ENCODE assay signal across 14 cellular contexts in genomic region chr18:75216926-75217303, GRCh38. TPM values are rescaled to one million over a fixed set of nuclear protein-coding genes. Genes with fewer than 3 reads are reported as not detected.
A peak's percentile ranks its signal among the peaks of the same experiment; 100 is the strongest.
DNase-seq lines count a peak whose midpoint lies in the region; ATAC-seq, FAIRE-seq and TF ChIP-seq lines count a peak whose summit lies in the region.
"Had no signal": no experiment of that assay in that cellular context is flagged by ENCODE, and none has a peak within 500 bp of the region (broad histone marks: within the 10 kb centered on the region; RNA-seq: fewer than 3 reads in every experiment).

No MANE protein-coding gene starts in this region.

- H3K4me1 Mint-ChIP-seq in activated CD8-positive, alpha-beta memory T cell treated with anti-CD3 and anti-CD28 coated beads, Interleukin-2, amount 10 ng/mL, durations not matched to agents 7 days and 5 days: peaks cover 60% of the 10 kb centered on the region
- peaks cover 70% of the 10 kb centered on the region for H3K4me1 Mint-ChIP-seq in activated naive CD8-positive, alpha-beta T cell treated with anti-CD3 and anti-CD28 coated beads for 36 hours

- H4K20me1 ChIP-seq in HepG2 (ENCODE audit: insufficient read depth, low read length): no peaks in the 10 kb centered on the region

- TF ChIP-seq CTCF in HepG2 (CRISPR knock-in tag; IDR thresholded peaks at IDR 0.05): no peak

- CTCF ChIA-PET in activated CD8-positive, alpha-beta memory T cell treated with anti-CD3 and anti-CD28 coated beads, Interleukin-2, amount 10 ng/mL, durations not matched to agents 7 days and 5 days (lab: Charles Lee): interaction anchor here (0.9 to 1.6 kb wide), 3 partner anchors 11 to 32 kb away, joined by 3 to 5 read pairs (median 4); no protein-coding TSS in a partner anchor
- CTCF ChIA-PET in HepG2 (lab: Yijun Ruan, JAX; ENCODE audit: low intra/inter-chr PET ratio, low total read pairs): no interaction called here

- H3K27ac Mint-ChIP-seq in activated CD8-positive, alpha-beta memory T cell treated with anti-CD3 and anti-CD28 coated beads, Interleukin-2, amount 10 ng/mL, durations not matched to agents 7 days and 5 days: peak overlapping the region; percentile 97
- peak overlapping the region; percentile 85 for H3K27ac Mint-ChIP-seq in activated naive CD8-positive, alpha-beta T cell treated with anti-CD3 and anti-CD28 coated beads for 36 hours

- H3K4me2 ChIP-seq in HepG2 (ENCODE audit: low read depth, low read length): no peak overlapping the region
- H3K4me2 ChIP-seq: A549 had no signal

- no peak for DNase-seq in activated CD8-positive, alpha-beta memory T cell treated with anti-CD3 and anti-CD28 coated beads, Interleukin-2, amount 10 ng/mL, durations not matched to agents 7 days and 5 days
- no peak for DNase-seq in activated CD8-positive, alpha-beta memory T cell treated with anti-CD3 and anti-CD28 coated beads, Interleukin-2, amount 50 U/mL, for 4 hours
- DNase-seq in activated naive CD8-positive, alpha-beta T cell treated with anti-CD3 and anti-CD28 coated beads for 36 hours: no peak
- DNase-seq in HepG2 (ENCODE audit: low spot score): no peak
- DNase-seq in ACHN: no peak
- DNase-seq: islet precursor cell, NCI-H2081 treated with DMSO at 0.1 percent for 48 hours, posterior cingulate gyrus had no signal

- peaks cover 41% of the 10 kb centered on the region for H3K79me2 ChIP-seq in HepG2 (ENCODE audit: insufficient read depth, low read length)

- POLR2A ChIA-PET in HepG2 (lab: Yijun Ruan, JAX): no interaction called here

- no TSS peak for BruUV-seq in HepG2 (replicated peaks; lab: Mats Ljungman, UMichigan)

- H3K9me3 ChIP-seq in HepG2 (ENCODE audit: low read length) (no peaks in the 10 kb centered on the region), stomach smooth muscle (ENCODE audit: control insufficient read depth in 2 of 2, low read length in 2 of 2) (no peaks in the 10 kb centered on the region)
- H3K9me3 ChIP-seq: A549 had no signal

- FAIRE-seq in HepG2 (lab: Jason Lieb, UNC): no peak
- FAIRE-seq: A549, K562 had no signal

- H3K9ac ChIP-seq in HepG2 (ENCODE audit: insufficient read depth, low read depth, low read length) (no peak overlapping the region), stomach smooth muscle (ENCODE audit: low read length in 2 of 2) (no peak overlapping the region)

- H3K27me3 ChIP-seq in HepG2 (ENCODE audit: control insufficient read depth in 1 of 2, insufficient read depth in 2 of 2, low read length in 2 of 2) (no peaks in the 10 kb centered on the region), stomach smooth muscle (ENCODE audit: control insufficient read depth in 1 of 2, insufficient read depth in 2 of 2, low read length in 2 of 2) (no peaks in the 10 kb centered on the region)

- H3K36me3 ChIP-seq in HepG2 (replicated peaks in 1 of 2; ENCODE audit: control insufficient read depth in 1 of 2, insufficient read depth in 2 of 2, low read length in 2 of 2) (no peaks in the 10 kb centered on the region), stomach smooth muscle (ENCODE audit: control insufficient read depth in 2 of 2, insufficient read depth in 2 of 2, low read length in 2 of 2) (no peaks in the 10 kb centered on the region)

- no peaks in the 10 kb centered on the region for H3K27me3 Mint-ChIP-seq in activated CD8-positive, alpha-beta memory T cell treated with anti-CD3 and anti-CD28 coated beads, Interleukin-2, amount 10 ng/mL, durations not matched to agents 7 days and 5 days
- no peaks in the 10 kb centered on the region for H3K27me3 Mint-ChIP-seq in activated naive CD8-positive, alpha-beta T cell treated with anti-CD3 and anti-CD28 coated beads for 36 hours

- no peak for TF ChIP-seq POLR2A in HepG2 (IDR thresholded peaks at IDR 0.05; ENCODE audit: insufficient read depth in 1 of 2, low read depth in 2 of 2, low read length in 2 of 2)

- in situ Hi-C loops in HepG2 (cut with HindIII; ENCODE audit: extremely low pct_ligation_motif_present, low pct_unique_long_range_greater_than_20kb) (loop anchor here (25.0 kb wide), 1 partner anchor 930 kb away; the partner anchor contains the start of gene CYB5A), ACHN (cut with HindIII; ENCODE audit: low pct_ligation_motif_present, low pct_unique_long_range_greater_than_20kb, low sequenced_read_pairs) (no loop called here)

- H3K27ac ChIP-seq in HepG2 (ENCODE audit: extremely low read length, insufficient read depth, low read length) (no peak overlapping the region), stomach smooth muscle (ENCODE audit: low read length) (peak overlapping the region; percentile 80)
- H3K27ac ChIP-seq: A549 had no signal

- no peak for TF ChIP-seq EP300 in HepG2 (IDR thresholded peaks at IDR 0.05; ENCODE audit: low read depth in 2 of 2, low read length in 2 of 2)
- TF ChIP-seq EP300 in HepG2 (CRISPR knock-in tag; IDR thresholded peaks at IDR 0.05; ENCODE audit: borderline replicate concordance): no peak

- H2AFZ ChIP-seq in HepG2 (ENCODE audit: low read length): no peak overlapping the region

- no peak for ATAC-seq in activated CD8-positive, alpha-beta memory T cell treated with anti-CD3 and anti-CD28 coated beads, Interleukin-2, amount 10 ng/mL, durations not matched to agents 7 days and 5 days
- peak; percentile 34; the same call in 2 of the 3 replicates for ATAC-seq in HepG2
- ATAC-seq in GM18511 (IDR thresholded peaks at IDR 0.05; ENCODE audit: unreplicated experiment): no peak
- ATAC-seq in HG02973 (IDR thresholded peaks at IDR 0.05; ENCODE audit: unreplicated experiment): no peak
- ATAC-seq: A549, esophagus mucosa, K562 had no signal

- H3K4me1 ChIP-seq in HepG2 (ENCODE audit: insufficient read depth, low read length): peaks cover 91% of the 10 kb centered on the region
- H3K4me1 ChIP-seq in stomach smooth muscle (ENCODE audit: control insufficient read depth, insufficient read depth, low read length): peaks cover 29% of the 10 kb centered on the region

- intact Hi-C loops in HepG2 (cut with micrococcal nuclease; ENCODE audit: unreplicated experiment): no loop called here

- H3K36me3 Mint-ChIP-seq in activated CD8-positive, alpha-beta memory T cell treated with anti-CD3 and anti-CD28 coated beads, Interleukin-2, amount 10 ng/mL, durations not matched to agents 7 days and 5 days: peaks cover 8% of the 10 kb centered on the region
- H3K36me3 Mint-ChIP-seq in activated naive CD8-positive, alpha-beta T cell treated with anti-CD3 and anti-CD28 coated beads for 36 hours: peaks cover 7% of the 10 kb centered on the region

- H3K4me3 ChIP-seq in HepG2 (replicated peaks in 1 of 3; ENCODE audit: insufficient read depth in 1 of 3, low read depth in 2 of 3, low read length in 3 of 3): no peak overlapping the region
- H3K4me3 ChIP-seq in stomach smooth muscle (ENCODE audit: low read length in 2 of 2): peak overlapping the region in 1 of 2 donors; percentile 56
- H3K4me3 ChIP-seq: A549, K562 had no signal

- WGBS in HepG2 (ENCODE audit: low lambda C conversion rate): 95% methylated on average over 6 of the region's 6 CpGs

- peak overlapping the region; percentile 69 for H3K4me3 Mint-ChIP-seq in activated CD8-positive, alpha-beta memory T cell treated with anti-CD3 and anti-CD28 coated beads, Interleukin-2, amount 10 ng/mL, durations not matched to agents 7 days and 5 days
- no peak overlapping the region for H3K4me3 Mint-ChIP-seq in activated naive CD8-positive, alpha-beta T cell treated with anti-CD3 and anti-CD28 coated beads for 36 hours

- H3K9me3 Mint-ChIP-seq in activated CD8-positive, alpha-beta memory T cell treated with anti-CD3 and anti-CD28 coated beads, Interleukin-2, amount 10 ng/mL, durations not matched to agents 7 days and 5 days (ENCODE audit: low read depth): no peaks in the 10 kb centered on the region
- H3K9me3 Mint-ChIP-seq in activated naive CD8-positive, alpha-beta T cell treated with anti-CD3 and anti-CD28 coated beads for 36 hours: no peaks in the 10 kb centered on the region

- TF ChIP-seq RAD21 in HepG2 (CRISPR knock-in tag; IDR thresholded peaks at IDR 0.05): no peak

RNA-seq across cellular contexts. Expression of gene TSHZ1, which starts 6.3 kb away (rescaled TPM):
- total RNA-seq in activated CD8-positive, alpha-beta memory T cell treated with anti-CD3 and anti-CD28 coated beads, Interleukin-2, amount 10 ng/mL, durations not matched to agents 7 days and 5 days: 10 to 100 TPM; 13.8 to 20.4 TPM
- 10 to 100 TPM; 11.2 to 11.4 TPM for total RNA-seq in activated naive CD8-positive, alpha-beta T cell treated with anti-CD3 and anti-CD28 coated beads for 36 hours
- total RNA-seq in HepG2 (2016; rRNA removed; fragmentation: Illumina TruSeq; extraction: Trizol): 2.5 and 2.6 TPM in 2 replicates
- 0.20 and 0.35 TPM in 2 replicates for total RNA-seq in HepG2 (2016; cell fraction: cytosol; rRNA removed; fragmentation: Illumina TruSeq; extraction: Trizol; ENCODE audit: low read depth)
- total RNA-seq in HepG2 (2016; cell fraction: insoluble cytoplasmic fraction; rRNA removed; fragmentation: Illumina TruSeq; extraction: Trizol): 2.1 and 2.4 TPM in 2 replicates
- 1.5 and 1.6 TPM in 2 replicates for total RNA-seq in HepG2 (2016; cell fraction: membrane; rRNA removed; fragmentation: Illumina TruSeq; extraction: Trizol)
- total RNA-seq in HepG2 (2016; cell fraction: nucleus; rRNA removed; fragmentation: Illumina TruSeq; extraction: Trizol): 2.9 and 3.6 TPM in 2 replicates
- 2.4 and 2.7 TPM in 2 replicates for polyA plus RNA-seq in HepG2 (2011; rRNA removed)
- polyA plus RNA-seq in HepG2 (2011; cell fraction: cytosol; rRNA removed): 1.7 and 1.8 TPM in 2 replicates
- 3.2 and 3.4 TPM in 2 replicates for polyA plus RNA-seq in HepG2 (2011; cell fraction: nucleus; rRNA removed)
- polyA plus RNA-seq in HepG2 (2012): 4.3 and 4.7 TPM in 2 replicates
- polyA plus RNA-seq in HepG2 (2016; cell fraction: cytosol; fragmentation: Illumina TruSeq; extraction: Trizol; ENCODE audit: low read depth): 0.17 and 0.18 TPM in 2 replicates
- polyA plus RNA-seq in HepG2 (2016; cell fraction: insoluble cytoplasmic fraction; fragmentation: Illumina TruSeq; extraction: Trizol; ENCODE audit: low read depth): 2.9 and 3.5 TPM in 2 replicates
- polyA plus RNA-seq in HepG2 (2016; cell fraction: membrane; fragmentation: Illumina TruSeq; extraction: Trizol; ENCODE audit: low read depth): 0.81 and 1.0 TPM in 2 replicates
- 3.8 and 3.9 TPM in 2 replicates for polyA plus RNA-seq in HepG2 (2016; cell fraction: nucleus; fragmentation: Illumina TruSeq; extraction: Trizol; ENCODE audit: insufficient read depth, low read depth)
- polyA minus RNA-seq in HepG2 (2011; rRNA and poly(A)+ RNA removed; ENCODE audit: low replicate concordance): 4.9 and 6.5 TPM in 2 replicates
- 4.2 and 4.7 TPM in 2 replicates for polyA minus RNA-seq in HepG2 (2011; cell fraction: cytosol; rRNA and poly(A)+ RNA removed)
- polyA minus RNA-seq in HepG2 (2011; cell fraction: nucleus; rRNA and poly(A)+ RNA removed): 4.4 and 4.8 TPM in 2 replicates

RNA-seq across cellular contexts. Expression of gene PTGR3, which starts 8.0 kb away (rescaled TPM):
- total RNA-seq in activated CD8-positive, alpha-beta memory T cell treated with anti-CD3 and anti-CD28 coated beads, Interleukin-2, amount 10 ng/mL, durations not matched to agents 7 days and 5 days: 10 to 100 TPM; 31.5 to 33.5 TPM
- total RNA-seq in activated naive CD8-positive, alpha-beta T cell treated with anti-CD3 and anti-CD28 coated beads for 36 hours: 10 to 100 TPM; 20.2 to 23.2 TPM
- 11.5 and 13.3 TPM in 2 replicates for total RNA-seq in HepG2 (2016; rRNA removed; fragmentation: Illumina TruSeq; extraction: Trizol)
- 3.0 and 3.5 TPM in 2 replicates for total RNA-seq in HepG2 (2016; cell fraction: cytosol; rRNA removed; fragmentation: Illumina TruSeq; extraction: Trizol; ENCODE audit: low read depth)
- total RNA-seq in HepG2 (2016; cell fraction: insoluble cytoplasmic fraction; rRNA removed; fragmentation: Illumina TruSeq; extraction: Trizol): 12.0 and 13.7 TPM in 2 replicates
- total RNA-seq in HepG2 (2016; cell fraction: membrane; rRNA removed; fragmentation: Illumina TruSeq; extraction: Trizol): 9.5 and 11.7 TPM in 2 replicates
- 6.0 and 7.5 TPM in 2 replicates for total RNA-seq in HepG2 (2016; cell fraction: nucleus; rRNA removed; fragmentation: Illumina TruSeq; extraction: Trizol)
- polyA plus RNA-seq in HepG2 (2011; rRNA removed): 23.5 and 25.3 TPM in 2 replicates
- 17.8 and 19.5 TPM in 2 replicates for polyA plus RNA-seq in HepG2 (2011; cell fraction: cytosol; rRNA removed)
- polyA plus RNA-seq in HepG2 (2011; cell fraction: nucleus; rRNA removed): 21.7 and 25.8 TPM in 2 replicates
- polyA plus RNA-seq in HepG2 (2012): 16.2 and 18.2 TPM in 2 replicates
- 5.8 and 8.4 TPM in 2 replicates for polyA plus RNA-seq in HepG2 (2016; cell fraction: cytosol; fragmentation: Illumina TruSeq; extraction: Trizol; ENCODE audit: low read depth)
- 18.6 and 22.2 TPM in 2 replicates for polyA plus RNA-seq in HepG2 (2016; cell fraction: insoluble cytoplasmic fraction; fragmentation: Illumina TruSeq; extraction: Trizol; ENCODE audit: low read depth)
- 12.0 and 13.4 TPM in 2 replicates for polyA plus RNA-seq in HepG2 (2016; cell fraction: membrane; fragmentation: Illumina TruSeq; extraction: Trizol; ENCODE audit: low read depth)
- polyA plus RNA-seq in HepG2 (2016; cell fraction: nucleus; fragmentation: Illumina TruSeq; extraction: Trizol; ENCODE audit: insufficient read depth, low read depth): 11.7 and 16.0 TPM in 2 replicates
- polyA minus RNA-seq in HepG2 (2011; rRNA and poly(A)+ RNA removed; ENCODE audit: low replicate concordance): 91.8 and 99.6 TPM in 2 replicates
- 14.5 and 19.7 TPM in 2 replicates for polyA minus RNA-seq in HepG2 (2011; cell fraction: cytosol; rRNA and poly(A)+ RNA removed)
- 23.2 and 33.2 TPM in 2 replicates for polyA minus RNA-seq in HepG2 (2011; cell fraction: nucleus; rRNA and poly(A)+ RNA removed)
